In the genomic region with DNA sequence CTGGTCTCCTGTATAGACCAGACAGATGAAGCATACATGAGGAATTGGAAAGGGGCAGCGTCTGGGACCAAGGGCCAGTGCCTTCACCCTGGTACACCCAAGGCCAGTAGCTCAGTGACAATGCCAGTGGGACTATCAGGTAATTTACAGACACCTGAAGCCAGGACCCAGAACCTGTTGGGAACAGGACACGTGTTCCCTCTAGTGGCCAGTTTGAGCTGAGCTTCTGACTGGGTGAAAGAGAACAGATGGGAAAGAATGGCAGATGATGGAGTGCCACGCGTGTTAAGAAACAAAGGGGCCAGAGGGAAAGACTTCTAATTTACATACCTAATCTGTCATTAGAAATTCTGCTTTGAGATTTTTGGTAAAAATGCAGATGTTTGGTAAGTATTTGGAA, we compare ENCODE assay signal across 1 cellular context.
TF ChIP-seq lines count a peak whose summit lies in the region.

No MANE protein-coding gene starts in this region.

TF ChIP-seq in HepG2, 621 proteins besides CTCF, POLR2A, EP300 and RAD21:
- TF ChIP-seq, protein P1, sequence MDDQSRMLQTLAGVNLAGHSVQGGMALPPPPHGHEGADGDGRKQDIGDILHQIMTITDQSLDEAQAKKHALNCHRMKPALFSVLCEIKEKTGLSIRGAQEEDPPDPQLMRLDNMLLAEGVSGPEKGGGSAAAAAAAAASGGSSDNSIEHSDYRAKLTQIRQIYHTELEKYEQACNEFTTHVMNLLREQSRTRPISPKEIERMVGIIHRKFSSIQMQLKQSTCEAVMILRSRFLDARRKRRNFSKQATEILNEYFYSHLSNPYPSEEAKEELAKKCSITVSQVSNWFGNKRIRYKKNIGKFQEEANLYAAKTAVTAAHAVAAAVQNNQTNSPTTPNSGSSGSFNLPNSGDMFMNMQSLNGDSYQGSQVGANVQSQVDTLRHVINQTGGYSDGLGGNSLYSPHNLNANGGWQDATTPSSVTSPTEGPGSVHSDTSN (CRISPR knock-in tag; IDR thresholded peaks at IDR 0.05; ENCODE audit: borderline replicate concordance): no peak
- TF ChIP-seq SMC3 (IDR thresholded peaks at IDR 0.05; ENCODE audit: low read length) (peak; percentile 75), XRCC5 (optimal IDR thresholded peaks at IDR 0.05; ENCODE audit: low read length) (no peak), SAP130 (CRISPR knock-in tag; IDR thresholded peaks at IDR 0.05; ENCODE audit: low read depth) (0 out of 2 replicates have a peak, but pooled peaks have one; percentile 20), FOXA3 (CRISPR knock-in tag; IDR thresholded peaks at IDR 0.05) (0 out of 2 replicates have a peak, but pooled peaks have one; percentile 5), KLF6 (CRISPR knock-in tag; IDR thresholded peaks at IDR 0.05) (no peak), STAG1 (CRISPR knock-in tag; IDR thresholded peaks at IDR 0.05) (peak; percentile 81), YEATS4 (CRISPR knock-in tag; IDR thresholded peaks at IDR 0.05; ENCODE audit: borderline replicate concordance) (no peak), IRX3 (CRISPR knock-in tag; IDR thresholded peaks at IDR 0.05; ENCODE audit: borderline replicate concordance, low read depth) (no peak), CENPX (CRISPR knock-in tag; IDR thresholded peaks at IDR 0.05) (no peak), MEF2D (CRISPR knock-in tag; IDR thresholded peaks at IDR 0.05) (no peak), PPARG (CRISPR knock-in tag; conservative IDR thresholded peaks at IDR 0.05) (peak; percentile 35; the same call in 1 of the 2 replicates), KMT2A (CRISPR knock-in tag; IDR thresholded peaks at IDR 0.05) (no peak)
- TF ChIP-seq, protein P2, sequence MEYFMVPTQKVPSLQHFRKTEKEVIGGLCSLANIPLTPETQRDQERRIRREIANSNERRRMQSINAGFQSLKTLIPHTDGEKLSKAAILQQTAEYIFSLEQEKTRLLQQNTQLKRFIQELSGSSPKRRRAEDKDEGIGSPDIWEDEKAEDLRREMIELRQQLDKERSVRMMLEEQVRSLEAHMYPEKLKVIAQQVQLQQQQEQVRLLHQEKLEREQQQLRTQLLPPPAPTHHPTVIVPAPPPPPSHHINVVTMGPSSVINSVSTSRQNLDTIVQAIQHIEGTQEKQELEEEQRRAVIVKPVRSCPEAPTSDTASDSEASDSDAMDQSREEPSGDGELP (IDR thresholded peaks at IDR 0.05; ENCODE audit: borderline replicate concordance, low read depth): 0 out of 2 replicates have a peak, but pooled peaks have one; percentile 13
- TF ChIP-seq, protein P3, sequence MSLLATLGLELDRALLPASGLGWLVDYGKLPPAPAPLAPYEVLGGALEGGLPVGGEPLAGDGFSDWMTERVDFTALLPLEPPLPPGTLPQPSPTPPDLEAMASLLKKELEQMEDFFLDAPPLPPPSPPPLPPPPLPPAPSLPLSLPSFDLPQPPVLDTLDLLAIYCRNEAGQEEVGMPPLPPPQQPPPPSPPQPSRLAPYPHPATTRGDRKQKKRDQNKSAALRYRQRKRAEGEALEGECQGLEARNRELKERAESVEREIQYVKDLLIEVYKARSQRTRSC (CRISPR knock-in tag; IDR thresholded peaks at IDR 0.05; ENCODE audit: low read depth): no peak
- TF ChIP-seq, protein P4, sequence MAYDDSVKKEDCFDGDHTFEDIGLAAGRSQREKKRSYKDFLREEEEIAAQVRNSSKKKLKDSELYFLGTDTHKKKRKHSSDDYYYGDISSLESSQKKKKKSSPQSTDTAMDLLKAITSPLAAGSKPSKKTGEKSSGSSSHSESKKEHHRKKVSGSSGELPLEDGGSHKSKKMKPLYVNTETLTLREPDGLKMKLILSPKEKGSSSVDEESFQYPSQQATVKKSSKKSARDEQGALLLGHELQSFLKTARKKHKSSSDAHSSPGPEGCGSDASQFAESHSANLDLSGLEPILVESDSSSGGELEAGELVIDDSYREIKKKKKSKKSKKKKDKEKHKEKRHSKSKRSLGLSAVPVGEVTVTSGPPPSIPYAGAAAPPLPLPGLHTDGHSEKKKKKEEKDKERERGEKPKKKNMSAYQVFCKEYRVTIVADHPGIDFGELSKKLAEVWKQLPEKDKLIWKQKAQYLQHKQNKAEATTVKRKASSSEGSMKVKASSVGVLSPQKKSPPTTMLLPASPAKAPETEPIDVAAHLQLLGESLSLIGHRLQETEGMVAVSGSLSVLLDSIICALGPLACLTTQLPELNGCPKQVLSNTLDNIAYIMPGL (CRISPR knock-in tag; IDR thresholded peaks at IDR 0.05; ENCODE audit: borderline replicate concordance in 1 of 2, low read depth in 1 of 2): peak in 1 of 2 experiments; percentile 33; a peak in 1 of 4 replicates
TF ChIP-seq in HepG2: peak in this region for 7.
